Comparison of ENCODE assay signal across 28 cellular contexts in genomic region chr1:44367932-44368331, GRCh38.
"Had no signal": no experiment of that assay in that cellular context is flagged by ENCODE, and none has a peak within 500 bp of the region (broad histone marks: within the 10 kb centered on the region; RNA-seq: fewer than 3 reads in every experiment).

No MANE protein-coding gene starts in this region.

- ATAC-seq: left colon; left lung; lower lobe of right lung; naive thymus-derived CD8-positive, alpha-beta T cell; right lobe of liver; stimulated activated naive B cell treated with anti-CD40 and anti-IgM and Interleukin-4, amounts not matched to agents 10 μg/mL and 1 μg/mL and 100 μg/mL, for 72 hours; stimulated activated naive CD8-positive, alpha-beta T cell treated with anti-CD3 and anti-CD28 coated beads, Interleukin-15, Interleukin-2, amounts not matched to agents 100 U/mL and 50 U/mL, for 24 hours; upper lobe of right lung had no signal

- DNase-seq: hypothalamus; immature natural killer cell; kidney; left colon; left lung; lower lobe of right lung; mammary epithelial cell; mesenchymal stem cell; naive thymus-derived CD8-positive, alpha-beta T cell; ovary; right lobe of liver; stimulated activated CD4-positive, alpha-beta T cell treated with anti-CD3 and anti-CD28 coated beads, Interleukin-1b, Interleukin-23, amount 100 ng/mL, for 48 hours; stimulated activated CD4-positive, alpha-beta T cell treated with anti-CD3 and anti-CD28 coated beads, Interleukin-2, amount 100 ng/mL, for 48 hours; stimulated activated CD4-positive, alpha-beta T cell treated with anti-CD3 and anti-CD28 coated beads, Interleukin-4, amount 100 ng/mL, for 4 hours; stimulated activated CD8-positive, alpha-beta memory T cell treated with anti-CD3 and anti-CD28 coated beads, Interleukin-4, amount 100 ng/mL, for 48 hours; stimulated activated naive B cell treated with anti-CD40 and anti-IgM and Interleukin-4, amounts not matched to agents 10 μg/mL and 1 μg/mL and 100 μg/mL, for 72 hours; stimulated activated naive CD8-positive, alpha-beta T cell treated with anti-CD3 and anti-CD28 coated beads, Interleukin-15, Interleukin-2, amounts not matched to agents 100 U/mL and 50 U/mL, for 24 hours; stomach; thyroid gland; transverse colon; upper lobe of right lung had no signal

- H3K4me2 ChIP-seq: smooth muscle cell had no signal

- H3K27ac ChIP-seq: left lung, lower lobe of right lung, ovary, right atrium auricular region, right lobe of liver, stomach, testis, thyroid gland, transverse colon, upper lobe of right lung had no signal

- FAIRE-seq: islet of Langerhans, kidney, urothelium cell line had no signal

- H3K27me3 ChIP-seq: left lung, ovary, right atrium auricular region, right lobe of liver, testis, thyroid gland, transverse colon, upper lobe of right lung had no signal

- H3K4me3 ChIP-seq: left lung, lower lobe of right lung, ovary, right atrium auricular region, right lobe of liver, smooth muscle cell, stomach, testis, thyroid gland, transverse colon, upper lobe of right lung had no signal

- H3K9me3 Mint-ChIP-seq: immature natural killer cell; naive thymus-derived CD8-positive, alpha-beta T cell; nephron; stimulated activated naive B cell treated with anti-CD40 and anti-IgM and Interleukin-4, amounts not matched to agents 10 μg/mL and 1 μg/mL and 100 μg/mL, for 72 hours had no signal

- H3K9me3 ChIP-seq: left lung, lower lobe of right lung, ovary, right atrium auricular region, right lobe of liver, stomach, testis, thyroid gland, transverse colon, upper lobe of right lung had no signal

- H3K4me1 ChIP-seq: left lung, lower lobe of right lung, right atrium auricular region, right lobe of liver, stomach, testis, thyroid gland, transverse colon, upper lobe of right lung had no signal

- H3K27ac Mint-ChIP-seq: immature natural killer cell; naive thymus-derived CD8-positive, alpha-beta T cell; nephron; progenitor cell of endocrine pancreas; stimulated activated naive B cell treated with anti-CD40 and anti-IgM and Interleukin-4, amounts not matched to agents 10 μg/mL and 1 μg/mL and 100 μg/mL, for 72 hours had no signal

- H3K4me1 Mint-ChIP-seq: immature natural killer cell; nephron; stimulated activated naive B cell treated with anti-CD40 and anti-IgM and Interleukin-4, amounts not matched to agents 10 μg/mL and 1 μg/mL and 100 μg/mL, for 72 hours had no signal

- H3K36me3 ChIP-seq: left lung, lower lobe of right lung, ovary, right atrium auricular region, right lobe of liver, stomach, thyroid gland, transverse colon, upper lobe of right lung had no signal

- H3K4me3 Mint-ChIP-seq: immature natural killer cell; naive thymus-derived CD8-positive, alpha-beta T cell; nephron; stimulated activated naive B cell treated with anti-CD40 and anti-IgM and Interleukin-4, amounts not matched to agents 10 μg/mL and 1 μg/mL and 100 μg/mL, for 72 hours had no signal

- H3K36me3 Mint-ChIP-seq: immature natural killer cell; naive thymus-derived CD8-positive, alpha-beta T cell; stimulated activated naive B cell treated with anti-CD40 and anti-IgM and Interleukin-4, amounts not matched to agents 10 μg/mL and 1 μg/mL and 100 μg/mL, for 72 hours had no signal
